In genomic region chr10:36256166-36256565, GRCh38 we compare ENCODE assay signal across 14 cellular contexts.
A peak's percentile ranks its signal among the peaks of the same experiment; 100 is the strongest.
DNase-seq lines count a peak whose midpoint lies in the region; ATAC-seq and TF ChIP-seq lines count a peak whose summit lies in the region.
"Had no signal": no experiment of that assay in that cellular context is flagged by ENCODE, and none has a peak within 500 bp of the region (broad histone marks: within the 10 kb centered on the region; RNA-seq: fewer than 3 reads in every experiment).

No MANE protein-coding gene starts in this region.

- H4K20me1 ChIP-seq in SK-N-SH (ENCODE audit: insufficient read depth) = no peaks in the 10 kb centered on the region

- no peaks in the 10 kb centered on the region for H3F3A ChIP-seq in SK-N-SH (replicated peaks; ENCODE audit: insufficient read depth)

- H3K4me3 ChIP-seq in SK-N-SH (ENCODE audit: low read depth in 2 of 2, low read length in 1 of 2) (no peak overlapping the region), fibroblast of pulmonary artery (replicated peaks; ENCODE audit: low read depth, low read length) (no peak overlapping the region)
- H3K4me3 ChIP-seq: transverse colon had no signal

- no peak overlapping the region for H2AFZ ChIP-seq in SK-N-SH (ENCODE audit: low read depth)
- H2AFZ ChIP-seq: parathyroid adenoma had no signal

- no peaks in the 10 kb centered on the region for H3K79me2 ChIP-seq in SK-N-SH (ENCODE audit: insufficient read depth)
- H3K79me2 ChIP-seq: parathyroid adenoma had no signal

- no peaks in the 10 kb centered on the region for H3K36me3 ChIP-seq in SK-N-SH (replicated peaks in 1 of 2; ENCODE audit: control insufficient read depth in 1 of 2, insufficient read depth in 2 of 2, low read length in 1 of 2)
- H3K36me3 ChIP-seq: transverse colon had no signal

- no peak overlapping the region for H3K27ac ChIP-seq in SK-N-SH (ENCODE audit: low read depth in 2 of 2, low read length in 1 of 2)
- H3K27ac ChIP-seq: KMS-11, parathyroid adenoma, transverse colon had no signal

- no peak for TF ChIP-seq CTCF in SK-N-SH (IDR thresholded peaks at IDR 0.05)
- no peak for TF ChIP-seq CTCF in fibroblast of pulmonary artery (IDR thresholded peaks at IDR 0.05; ENCODE audit: low read length, missing control alignments)

- no peak for TF ChIP-seq EP300 in SK-N-SH (IDR thresholded peaks at IDR 0.05; ENCODE audit: borderline replicate concordance in 1 of 2, low read depth in 1 of 2, low read length in 1 of 2)

- POLR2A ChIA-PET in SK-N-SH (lab: Yijun Ruan, JAX) = no interaction called here

- CTCF ChIA-PET in SK-N-SH (lab: Yijun Ruan, JAX) = interaction anchor here (1.4 kb wide), 1 partner anchor 12 kb away, joined by 3 read pairs; no protein-coding TSS in a partner anchor

- WGBS in SK-N-SH (ENCODE audit: low lambda C conversion rate) = 97% methylated on average over 2 of the region's 2 CpGs

- DNase-seq in NCI-H1694 (lab: John Stamatoyannopoulos, UW) = peak; percentile 7
- no peak for DNase-seq in NCI-H1694 treated with DMSO at 0.1 percent for 48 hours (lab: John Stamatoyannopoulos, UW)
- no peak for DNase-seq in SK-N-SH
- DNase-seq in fibroblast of pulmonary artery (ENCODE audit: low read depth) = peak; percentile 73
- peak; percentile 21 for DNase-seq in smooth muscle cell of the brain vasculature (ENCODE audit: low read depth, low spot score)
- no peak for DNase-seq in glomerular visceral epithelial cell (ENCODE audit: extremely low spot score)
- DNase-seq in stimulated activated CD8-positive, alpha-beta memory T cell treated with anti-CD3 and anti-CD28 coated beads, Interleukin-4, amount 100 ng/mL, for 48 hours = no peak
- DNase-seq: activated CD4-positive, alpha-beta T cell treated with anti-CD3 and anti-CD28 coated beads for 1 hour; CD4-positive, CD25-positive, alpha-beta regulatory T cell; T1000; transverse colon had no signal

- H3K9me2 ChIP-seq in SK-N-SH = no peaks in the 10 kb centered on the region

- H3K4me2 ChIP-seq in SK-N-SH = no peak overlapping the region
- H3K4me2 ChIP-seq: KMS-11 had no signal

- no peak overlapping the region for H3K9ac ChIP-seq in SK-N-SH
- H3K9ac ChIP-seq: KMS-11, parathyroid adenoma had no signal

- ATAC-seq in HG02798 (IDR thresholded peaks at IDR 0.05; ENCODE audit: poor library complexity, unreplicated experiment) = no peak

- peaks cover 3 to 13% of the 10 kb centered on the region in 2 experiments; a peak in 2 of 4 replicates for H3K4me1 ChIP-seq in SK-N-SH (ENCODE audit: control insufficient read depth in 1 of 2, insufficient read depth in 2 of 2, low read depth in 1 of 2, low read length in 1 of 2)
- H3K4me1 ChIP-seq: parathyroid adenoma had no signal

- TF ChIP-seq RAD21 in SK-N-SH (IDR thresholded peaks at IDR 0.05; ENCODE audit: low read length) = no peak

- H3K27me3 ChIP-seq in SK-N-SH (ENCODE audit: insufficient read depth) = no peaks in the 10 kb centered on the region
- H3K27me3 ChIP-seq: transverse colon had no signal

- H3K9me3 ChIP-seq in SK-N-SH = no peaks in the 10 kb centered on the region
- H3K9me3 ChIP-seq: transverse colon had no signal

TF ChIP-seq in SK-N-SH, 30 proteins besides CTCF, POLR2A, EP300 and RAD21:
- TF ChIP-seq NFIC (IDR thresholded peaks at IDR 0.05; ENCODE audit: borderline replicate concordance) (0 out of 2 replicates have a peak, but pooled peaks have one; percentile 33), IRF3 (IDR thresholded peaks at IDR 0.05; ENCODE audit: low read depth, low read length) (no peak)

Comparison
In these comparisons a context has a peak if more than half of its experiments do, and no peak if none do; other contexts are left out.
1. DNase-seq: peak in NCI-H1694 (single experiment), fibroblast of pulmonary artery (single experiment) and smooth muscle cell of the brain vasculature (single experiment); none in NCI-H1694 treated with DMSO at 0.1 percent for 48 hours (single experiment), SK-N-SH (single experiment), glomerular visceral epithelial cell (single experiment) and stimulated activated CD8-positive, alpha-beta memory T cell treated with anti-CD3 and anti-CD28 coated beads, Interleukin-4, amount 100 ng/mL, for 48 hours (single experiment).